In genomic region chr6:122869437-122870024, GRCh38 we compare ENCODE assay signal across 8 cellular contexts.
DNase-seq lines count a peak whose midpoint lies in the region; ATAC-seq, FAIRE-seq and TF ChIP-seq lines count a peak whose summit lies in the region.

No MANE protein-coding gene starts in this region.

- in situ Hi-C loops in astrocyte of the spinal cord (cut with HindIII; ENCODE audit: low sequenced_read_pairs) = no loop called here

- DNase-seq in DMS114 treated with DMSO at 0.1 percent for 48 hours (lab: John Stamatoyannopoulos, UW; ENCODE audit: unreplicated experiment) (peak; percentile 44), NCI-H345 (lab: John Stamatoyannopoulos, UW) (peak; percentile 72), astrocyte of the spinal cord (ENCODE audit: low read depth, low spot score) (peak; percentile 60)
- DNase-seq in activated effector memory CD4-positive, alpha-beta T cell treated with anti-CD3 and anti-CD28 coated beads, Interleukin-2, amount 50 U/mL, for 16 hours = no peak
- no peak for DNase-seq in activated effector memory CD4-positive, alpha-beta T cell treated with Interleukin-2 at 50 U/mL for 16 hours

- peak; percentile 81 for TF ChIP-seq CTCF in astrocyte of the spinal cord (IDR thresholded peaks at IDR 0.05; ENCODE audit: low read depth, low read length)

- H3K4me3 ChIP-seq in astrocyte of the spinal cord (ENCODE audit: low read depth, low read length) = no peak overlapping the region

- ATAC-seq in GM19328 (IDR thresholded peaks at IDR 0.05; ENCODE audit: unreplicated experiment) (peak; percentile 80), HG03442 (IDR thresholded peaks at IDR 0.05; ENCODE audit: unreplicated experiment) (peak; percentile 95)

- FAIRE-seq in islet of Langerhans (lab: Jason Lieb, UNC) = peak; percentile 85

Comparison
In these comparisons a context has a peak if more than half of its experiments do, and no peak if none do; other contexts are left out.
1. DNase-seq: peak in DMS114 treated with DMSO at 0.1 percent for 48 hours (single experiment), NCI-H345 (single experiment) and astrocyte of the spinal cord (single experiment); none in activated effector memory CD4-positive, alpha-beta T cell treated with anti-CD3 and anti-CD28 coated beads, Interleukin-2, amount 50 U/mL, for 16 hours (single experiment) and activated effector memory CD4-positive, alpha-beta T cell treated with Interleukin-2 at 50 U/mL for 16 hours (single experiment).